ENCODE assay signal across 20 cellular contexts in the genomic region with DNA sequence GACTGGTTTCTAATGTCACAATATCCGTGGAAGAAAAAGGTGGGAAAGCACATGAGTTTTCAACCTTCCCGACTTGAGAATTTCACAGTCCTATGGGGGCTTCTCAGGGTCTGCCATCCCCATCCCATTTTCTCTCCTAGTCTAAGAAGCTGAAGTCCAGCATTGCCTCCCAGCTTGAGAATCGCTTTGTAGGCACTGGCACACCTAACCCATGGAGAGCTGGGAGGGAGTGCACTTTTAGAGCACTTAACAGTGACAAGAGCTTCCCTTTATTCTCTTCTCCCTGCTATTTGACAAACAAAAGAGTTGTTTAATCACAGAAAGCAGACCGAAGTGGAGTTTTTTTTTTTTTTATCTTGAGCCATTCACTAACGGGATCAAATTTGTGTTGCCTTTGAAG. TPM values are rescaled to one million over a fixed set of nuclear protein-coding genes. Genes with fewer than 3 reads are reported as not detected.
"Had no signal": no experiment of that assay in that cellular context is flagged by ENCODE, and none has a peak within 500 bp of the region (broad histone marks: within the 10 kb centered on the region; RNA-seq: fewer than 3 reads in every experiment).

No MANE protein-coding gene starts in this region.

- H3K27ac ChIP-seq: foreskin keratinocyte, prostate gland, skin epidermis, tibial nerve, VCaP had no signal

- H3K4me3 ChIP-seq: lung, prostate gland, skin epidermis, tibial nerve had no signal

- H3K36me3 ChIP-seq: prostate gland, tibial nerve had no signal

- DNase-seq: activated CD4-positive, alpha-beta T cell treated with anti-CD3 and anti-CD28 coated beads, Interleukin-2, amount 50 U/mL, for 48 hours; activated naive CD4-positive, alpha-beta T cell treated with anti-CD3 and anti-CD28 coated beads, Interleukin-2, amount 10 ng/mL, durations not matched to agents 7 days and 5 days; activated T-cell treated with anti-CD3 and anti-CD28 coated beads, Interleukin-2, amount 50 U/mL, for 1 hour; effector memory CD4-positive, alpha-beta T cell; foreskin keratinocyte; left colon; nephron progenitor cell; right cardiac atrium; stimulated activated CD4-positive, alpha-beta T cell treated with anti-CD3 and anti-CD28 coated beads, Interleukin-15, amount 100 ng/mL, for 24 hours; stimulated activated CD4-positive, alpha-beta T cell treated with anti-CD3 and anti-CD28 coated beads, Interleukin-4, amount 100 ng/mL, for 1 hour; stimulated activated naive CD4-positive, alpha-beta T cell had no signal

- H3K4me1 ChIP-seq: foreskin keratinocyte, prostate gland, tibial nerve had no signal

- H3K27me3 ChIP-seq: foreskin keratinocyte, tibial nerve had no signal

- H3K9me3 ChIP-seq: prostate gland had no signal

RNA-seq across cellular contexts. Expression of gene SRRM4, which starts 22.8 kb away (rescaled TPM):
- total RNA-seq: activated T-helper 2 cell treated with anti-CD3 and anti-CD28 coated beads, Interferon-gamma antibody, Interleukin-2, Interleukin-4, amounts not matched to agents 10 μg/mL and 5 μg/mL and 100 μg/mL, durations not matched to agents 14 hours and 24 hours and 36 hours; bronchial epithelial cell; foreskin keratinocyte; left colon; omental fat pad; subcutaneous adipose tissue; tibial nerve had no signal
